8 cellular contexts compared by ENCODE assay signal in the genomic region with DNA sequence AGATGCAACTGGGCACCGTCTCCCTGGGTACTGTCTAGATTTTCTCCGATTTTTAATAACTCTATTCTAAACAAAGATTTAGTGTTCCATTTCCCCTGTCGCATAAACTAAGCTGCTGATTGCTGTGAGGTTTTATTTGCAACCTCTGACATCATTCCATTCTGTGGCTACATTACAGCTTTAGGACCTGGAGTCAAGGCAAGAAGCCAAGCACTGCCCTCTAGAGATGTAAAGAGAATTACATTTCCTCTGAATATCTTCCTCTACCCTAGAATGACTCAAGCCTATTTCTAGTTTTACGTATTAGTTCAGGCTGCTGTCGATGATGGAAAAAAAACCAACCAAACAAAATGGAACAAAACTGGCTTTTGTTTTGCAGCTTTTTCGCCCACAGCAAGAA.
DNase-seq lines count a peak whose midpoint lies in the region; ATAC-seq and TF ChIP-seq lines count a peak whose summit lies in the region.

No MANE protein-coding gene starts in this region.

- intact Hi-C loops in activated T-helper 1 cell treated with anti-CD3 and anti-CD28 coated beads, Interleukin-12 subunit alpha, Interleukin-12 subunit beta, Interleukin-2, Interleukin-4 antibody, amounts not matched to agents 30 ng/mL and 10 ng/mL and 1 ng/mL, durations not matched to agents 14 hours and 24 hours and 36 hours (cut with micrococcal nuclease) = no loop called here

- no peak overlapping the region for H3K27ac ChIP-seq in C4-2B

- DNase-seq in H4 (ENCODE audit: low spot score) = peak; percentile 89
- peak; percentile 51 for DNase-seq in NB4 (ENCODE audit: low read depth)
- peak; percentile 56 for DNase-seq in amniotic epithelial cell (ENCODE audit: low read depth)
- no peak for DNase-seq in activated T-helper 1 cell treated with anti-CD3 and anti-CD28 coated beads, Interleukin-12 subunit alpha, Interleukin-12 subunit beta, Interleukin-2, Interleukin-4 antibody, amounts not matched to agents 30 ng/mL and 10 ng/mL and 1 ng/mL, durations not matched to agents 14 hours and 24 hours and 36 hours (ENCODE audit: low spot score)
- no peak for DNase-seq in T-helper 9 cell

- H3K4me3 Mint-ChIP-seq in activated T-helper 1 cell treated with anti-CD3 and anti-CD28 coated beads, Interleukin-12 subunit alpha, Interleukin-12 subunit beta, Interleukin-2, Interleukin-4 antibody, amounts not matched to agents 30 ng/mL and 10 ng/mL and 1 ng/mL, durations not matched to agents 14 hours and 24 hours and 36 hours = no peak overlapping the region

- H3K27me3 Mint-ChIP-seq in activated T-helper 1 cell treated with anti-CD3 and anti-CD28 coated beads, Interleukin-12 subunit alpha, Interleukin-12 subunit beta, Interleukin-2, Interleukin-4 antibody, amounts not matched to agents 30 ng/mL and 10 ng/mL and 1 ng/mL, durations not matched to agents 14 hours and 24 hours and 36 hours (ENCODE audit: insufficient read depth) = no peaks in the 10 kb centered on the region

- H3K9me3 Mint-ChIP-seq in activated T-helper 1 cell treated with anti-CD3 and anti-CD28 coated beads, Interleukin-12 subunit alpha, Interleukin-12 subunit beta, Interleukin-2, Interleukin-4 antibody, amounts not matched to agents 30 ng/mL and 10 ng/mL and 1 ng/mL, durations not matched to agents 14 hours and 24 hours and 36 hours = peaks cover 6% of the 10 kb centered on the region

- no peak overlapping the region for H3K4me3 ChIP-seq in NB4 (ENCODE audit: low read depth, low read length)

- no peaks in the 10 kb centered on the region for H3K4me1 Mint-ChIP-seq in activated T-helper 1 cell treated with anti-CD3 and anti-CD28 coated beads, Interleukin-12 subunit alpha, Interleukin-12 subunit beta, Interleukin-2, Interleukin-4 antibody, amounts not matched to agents 30 ng/mL and 10 ng/mL and 1 ng/mL, durations not matched to agents 14 hours and 24 hours and 36 hours (ENCODE audit: low read depth)

- no peaks in the 10 kb centered on the region for H3K36me3 Mint-ChIP-seq in activated T-helper 1 cell treated with anti-CD3 and anti-CD28 coated beads, Interleukin-12 subunit alpha, Interleukin-12 subunit beta, Interleukin-2, Interleukin-4 antibody, amounts not matched to agents 30 ng/mL and 10 ng/mL and 1 ng/mL, durations not matched to agents 14 hours and 24 hours and 36 hours (ENCODE audit: low read depth)

- no peak overlapping the region for H3K27ac Mint-ChIP-seq in activated T-helper 1 cell treated with anti-CD3 and anti-CD28 coated beads, Interleukin-12 subunit alpha, Interleukin-12 subunit beta, Interleukin-2, Interleukin-4 antibody, amounts not matched to agents 30 ng/mL and 10 ng/mL and 1 ng/mL, durations not matched to agents 14 hours and 24 hours and 36 hours

- ATAC-seq in HG02870 (IDR thresholded peaks at IDR 0.05; ENCODE audit: unreplicated experiment) (no peak), HG03280 (IDR thresholded peaks at IDR 0.05; ENCODE audit: unreplicated experiment) (no peak)

- peak; percentile 71 for TF ChIP-seq CTCF in C4-2B (conservative IDR thresholded peaks at IDR 0.05)
- TF ChIP-seq CTCF in NB4 (IDR thresholded peaks at IDR 0.05; ENCODE audit: low read depth, low read length) = peak; percentile 31

- TF ChIP-seq POLR2A in NB4 (IDR thresholded peaks at IDR 0.05; ENCODE audit: extremely low read depth, insufficient read length) = no peak

Comparison
In these comparisons a context has a peak if more than half of its experiments do, and no peak if none do; other contexts are left out.
1. DNase-seq: peak in H4 (single experiment), NB4 (single experiment) and amniotic epithelial cell (single experiment); none in activated T-helper 1 cell treated with anti-CD3 and anti-CD28 coated beads, Interleukin-12 subunit alpha, Interleukin-12 subunit beta, Interleukin-2, Interleukin-4 antibody, amounts not matched to agents 30 ng/mL and 10 ng/mL and 1 ng/mL, durations not matched to agents 14 hours and 24 hours and 36 hours (single experiment) and T-helper 9 cell (single experiment).